ENCODE assay signal across 1 cellular context in the genomic region with DNA sequence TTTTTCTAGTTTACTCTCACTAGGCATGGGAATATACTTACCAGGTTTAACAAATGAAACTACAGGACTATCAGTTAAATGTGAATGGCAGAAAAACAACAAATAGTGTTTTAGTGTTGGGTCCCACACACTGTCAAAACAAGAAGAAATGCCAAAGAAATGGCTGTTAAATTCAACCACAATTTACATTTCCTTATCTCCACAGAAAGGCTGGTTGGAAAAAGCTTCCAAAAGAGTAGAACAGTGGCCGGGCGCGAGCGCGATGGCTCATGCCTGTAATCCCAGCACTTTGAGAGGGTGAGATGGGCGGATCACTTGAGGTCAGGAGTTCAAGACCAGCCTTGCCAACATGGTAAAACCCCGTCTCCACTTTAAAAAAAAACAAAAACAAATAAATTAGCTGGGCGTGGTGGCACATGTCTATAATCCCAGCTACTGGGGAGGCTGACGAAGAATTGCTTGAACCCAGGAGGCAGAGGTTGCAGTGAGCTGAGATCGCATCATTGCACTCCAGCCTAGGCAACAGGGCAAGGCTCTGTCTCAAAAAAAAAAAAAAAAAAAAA.
TF ChIP-seq lines count a peak whose summit lies in the region.

No MANE protein-coding gene starts in this region.

TF ChIP-seq in IMR-90, 13 proteins besides CTCF, POLR2A, EP300 and RAD21:
- TF ChIP-seq, protein P1, sequence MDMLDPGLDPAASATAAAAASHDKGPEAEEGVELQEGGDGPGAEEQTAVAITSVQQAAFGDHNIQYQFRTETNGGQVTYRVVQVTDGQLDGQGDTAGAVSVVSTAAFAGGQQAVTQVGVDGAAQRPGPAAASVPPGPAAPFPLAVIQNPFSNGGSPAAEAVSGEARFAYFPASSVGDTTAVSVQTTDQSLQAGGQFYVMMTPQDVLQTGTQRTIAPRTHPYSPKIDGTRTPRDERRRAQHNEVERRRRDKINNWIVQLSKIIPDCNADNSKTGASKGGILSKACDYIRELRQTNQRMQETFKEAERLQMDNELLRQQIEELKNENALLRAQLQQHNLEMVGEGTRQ (IDR thresholded peaks at IDR 0.05; ENCODE audit: low read depth, low read length) = no peak
- no peak for TF ChIP-seq FOS (IDR thresholded peaks at IDR 0.05; ENCODE audit: low read depth, low read length)
- TF ChIP-seq CHD1 (IDR thresholded peaks at IDR 0.05; ENCODE audit: low read depth, low read length) = no peak
- TF ChIP-seq BHLHE40 (IDR thresholded peaks at IDR 0.05; ENCODE audit: low read depth, low read length) = no peak
- TF ChIP-seq SMC3 (IDR thresholded peaks at IDR 0.05; ENCODE audit: low read depth, low read length) = no peak
- no peak for TF ChIP-seq RFX5 (IDR thresholded peaks at IDR 0.05; ENCODE audit: low read depth, low read length)
- no peak for TF ChIP-seq NFE2L2 (IDR thresholded peaks at IDR 0.05; ENCODE audit: low read depth, low read length)
